Comparison of ENCODE assay signal across 14 cellular contexts in the genomic region with DNA sequence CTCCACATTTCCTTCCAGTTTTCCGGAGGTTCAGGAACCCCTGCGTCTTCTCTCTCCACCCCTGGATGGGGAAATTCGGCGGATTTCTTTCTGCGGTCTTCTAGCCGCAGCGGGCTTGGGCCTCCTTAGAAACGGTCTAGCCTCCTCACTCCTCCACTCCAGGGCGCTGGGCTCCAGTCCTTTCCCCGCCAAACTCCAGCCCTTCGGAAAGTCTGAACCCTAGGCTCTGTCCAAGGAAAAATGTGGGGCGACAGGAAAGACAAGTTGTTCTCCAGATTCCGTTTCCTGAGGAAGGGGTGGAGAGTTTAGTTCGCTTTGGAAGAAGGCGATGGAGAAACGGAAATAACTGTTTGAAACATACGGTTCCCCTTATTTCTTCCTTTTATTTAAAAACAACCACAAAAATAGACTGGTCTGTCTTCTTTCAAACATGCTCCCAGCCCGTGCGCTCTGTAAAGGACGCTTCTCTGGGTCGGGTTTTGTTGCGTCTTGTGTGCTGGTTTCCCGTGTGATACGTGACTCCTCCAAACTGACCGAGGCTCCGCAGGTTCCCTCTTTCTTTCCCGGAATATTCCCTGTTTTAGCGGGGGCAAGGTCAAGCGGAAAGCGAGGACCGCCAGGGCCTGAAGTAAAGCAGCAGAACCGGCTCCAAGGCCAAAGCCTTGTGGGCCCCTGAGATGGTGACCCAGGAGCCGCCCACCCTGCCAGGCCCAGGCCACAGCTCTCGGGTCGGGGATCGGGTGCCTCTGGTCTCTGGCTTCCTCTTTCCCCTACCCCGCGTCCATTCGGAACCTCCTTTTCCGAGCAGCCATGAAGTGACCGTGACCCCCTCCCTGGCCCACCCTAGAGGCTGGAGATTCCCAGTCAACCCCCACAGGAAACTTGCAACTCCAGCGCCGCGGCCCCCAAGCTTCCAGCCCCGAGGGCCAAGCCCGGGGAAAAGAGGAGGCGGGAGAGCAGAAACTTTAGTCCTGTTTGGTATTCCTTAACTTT. TPM values are rescaled to one million over a fixed set of nuclear protein-coding genes. Genes with fewer than 3 reads are reported as not detected.
DNase-seq lines count a peak whose midpoint lies in the region; ATAC-seq, FAIRE-seq and TF ChIP-seq lines count a peak whose summit lies in the region.
"Had no signal": no experiment of that assay in that cellular context is flagged by ENCODE, and none has a peak within 500 bp of the region (broad histone marks: within the 10 kb centered on the region; RNA-seq: fewer than 3 reads in every experiment).

No MANE protein-coding gene starts in this region.

- no peaks in the 10 kb centered on the region for H3K79me2 ChIP-seq in K562 (ENCODE audit: control insufficient read depth, insufficient read depth, low read length)

- peaks cover 29% of the 10 kb centered on the region for H3K4me1 Mint-ChIP-seq in CD14-positive monocyte
- peaks cover 78% of the 10 kb centered on the region for H3K4me1 Mint-ChIP-seq in nephron progenitor cell

- TF ChIP-seq CTCF in CD14-positive monocyte (IDR thresholded peaks at IDR 0.05), result no peak
- TF ChIP-seq CTCF in K562 (IDR thresholded peaks at IDR 0.05 in 2 of 3, conservative IDR thresholded peaks at IDR 0.05 in 1 of 3; ENCODE audit: insufficient read depth in 2 of 3, low read depth in 1 of 3, low read length in 3 of 3), result no peak
- TF ChIP-seq CTCF in nephron progenitor cell (IDR thresholded peaks at IDR 0.05), result no peak
- TF ChIP-seq CTCF in right atrium auricular region (IDR thresholded peaks at IDR 0.05), result no peak

- peaks cover 98 to 100% (median 100%) of the 10 kb centered on the region in 3 donors for H3K27me3 Mint-ChIP-seq in CD14-positive monocyte (ENCODE audit: low read depth in 3 of 3)
- H3K27me3 Mint-ChIP-seq in nephron progenitor cell (ENCODE audit: low read depth, poor library complexity), result peaks cover 61% of the 10 kb centered on the region

- in situ Hi-C loops in K562 (cut with MboI), result loop anchor here (10.0 kb wide), 1 partner anchor 381 kb away; the partner anchor contains the start of gene GPR84

- no peaks in the 10 kb centered on the region for H3K36me3 ChIP-seq in K562 (ENCODE audit: control insufficient read depth, insufficient read depth, low read length)
- no peaks in the 10 kb centered on the region for H3K36me3 ChIP-seq in right atrium auricular region
- H3K36me3 ChIP-seq: left lung had no signal

- TF ChIP-seq EP300 in K562 (IDR thresholded peaks at IDR 0.05; ENCODE audit: low read length), result no peak

- H3K27ac ChIP-seq in K562 (ENCODE audit: extremely low read depth, low read depth, low read length) (no peak overlapping the region), right atrium auricular region (no peak overlapping the region)
- H3K27ac ChIP-seq: coronary artery, left lung had no signal

- FAIRE-seq in K562 (lab: Jason Lieb, UNC), result no peak
- FAIRE-seq: D721Med, frontal cortex had no signal

- H3K4me2 ChIP-seq in K562 (ENCODE audit: insufficient read depth, low read length), result no peak overlapping the region

- peaks cover 18 to 39% of the 10 kb centered on the region in 2 experiments for H3K4me1 ChIP-seq in K562 (replicated peaks in 1 of 2; ENCODE audit: control insufficient read depth in 2 of 2, insufficient read depth in 2 of 2, low read length in 2 of 2)
- H3K4me1 ChIP-seq in right atrium auricular region, result peaks cover 0 to 25% of the 10 kb centered on the region in 2 donors

- ATAC-seq in K562 (no peak), GM19395 (IDR thresholded peaks at IDR 0.05; ENCODE audit: unreplicated experiment) (no peak), HG03097 (IDR thresholded peaks at IDR 0.05; ENCODE audit: low FRiP score, unreplicated experiment) (no peak)

- no peak overlapping the region for H3K4me3 ChIP-seq in K562
- H3K4me3 ChIP-seq in right atrium auricular region, result no peak overlapping the region
- H3K4me3 ChIP-seq: left lung had no signal

- TF ChIP-seq POLR2A in K562 (conservative IDR thresholded peaks at IDR 0.05), result no peak

- 55% methylated on average over 37 of the region's 47 CpGs for WGBS in K562 (ENCODE audit: insufficient coverage, low coverage, missing lambda C conversion rate)

- H4K20me1 ChIP-seq in K562 (replicated peaks; ENCODE audit: control insufficient read depth, insufficient read depth, low read length), result no peaks in the 10 kb centered on the region; the same call in 1 of the 2 replicates

- H3K36me3 Mint-ChIP-seq in CD14-positive monocyte (peaks cover 12 to 29% of the 10 kb centered on the region in 2 donors), nephron progenitor cell (ENCODE audit: low read depth) (peaks cover 26% of the 10 kb centered on the region)
- H3K36me3 Mint-ChIP-seq: activated naive CD8-positive, alpha-beta T cell had no signal

- POLR2A ChIA-PET in K562 (lab: Yijun Ruan, JAX), result interaction anchor here (1.0 to 1.2 kb wide), 2 partner anchors 17 to 212 kb away, joined by 3 to 4 read pairs; no protein-coding TSS in a partner anchor

- no peak overlapping the region; a peak in 1 of 4 replicates for H3K9ac ChIP-seq in K562 (ENCODE audit: insufficient read depth in 1 of 2, low read depth in 2 of 2, low read length in 2 of 2)

- intact Hi-C loops in CD14-positive monocyte (cut with micrococcal nuclease) (loop anchor here in 1 of 2 donors (10.0 kb wide), 1 partner anchor 289 kb away; no protein-coding TSS in a partner anchor), K562 (cut with micrococcal nuclease) (loop anchor here (1.0 to 10.0 kb wide), 3 partner anchors 21 to 381 kb away; partner anchors contain the start of gene GPR84)

- H3K27me3 ChIP-seq in K562 (ENCODE audit: control insufficient read depth in 2 of 2, insufficient read depth in 2 of 2, low read length in 2 of 2) (peaks cover 24 to 27% of the 10 kb centered on the region in 2 experiments), right atrium auricular region (peaks cover 72 to 74% of the 10 kb centered on the region in 2 donors)

- H3K9me3 Mint-ChIP-seq in CD14-positive monocyte (peaks cover 17 to 80% (median 62%) of the 10 kb centered on the region in 7 donors), nephron progenitor cell (no peaks in the 10 kb centered on the region)

- no peak for TF ChIP-seq RAD21 in K562 (CRISPR knock-in tag; conservative IDR thresholded peaks at IDR 0.05 in 1 of 2, IDR thresholded peaks at IDR 0.05 in 1 of 2)

- no peak overlapping the region for H3K27ac Mint-ChIP-seq in CD14-positive monocyte
- peak overlapping the region; percentile 95 for H3K27ac Mint-ChIP-seq in nephron progenitor cell
- H3K27ac Mint-ChIP-seq: activated naive CD8-positive, alpha-beta T cell had no signal

- DNase-seq in CD14-positive monocyte (ENCODE audit: low spot score) (no peak), HS-5 (ENCODE audit: low read depth) (peak; percentile 78), K562 (ENCODE audit: extremely low read depth in 1 of 4, low spot score in 3 of 4) (no peak), nephron progenitor cell (no peak), right atrium auricular region (ENCODE audit: low spot score) (no peak)
- no peak for DNase-seq in activated CD4-positive, CD25-positive, alpha-beta regulatory T cell (lab: John Stamatoyannopoulos, UW)

- no peaks in the 10 kb centered on the region for H3K9me1 ChIP-seq in K562 (ENCODE audit: control insufficient read depth, insufficient read depth, low read length)

- CTCF ChIA-PET in K562 (lab: Yijun Ruan, JAX; ENCODE audit: low intra/inter-chr PET ratio), result interaction anchor here (1.1 to 3.9 kb wide), 8 partner anchors 20 to 396 kb away, joined by 3 to 26 read pairs (median 8); no protein-coding TSS in a partner anchor

- BruUV-seq in K562 (replicated peaks; lab: Mats Ljungman, UMichigan), result no TSS peak

- no peak overlapping the region for H2AFZ ChIP-seq in K562 (ENCODE audit: low read depth, low read length)

- H3K9me3 ChIP-seq in K562 (replicated peaks; ENCODE audit: control insufficient read depth, insufficient read depth, low read depth, low read length) (no peaks in the 10 kb centered on the region), right atrium auricular region (no peaks in the 10 kb centered on the region)
- H3K9me3 ChIP-seq: left lung had no signal

- H3K4me3 Mint-ChIP-seq in CD14-positive monocyte, result peak overlapping the region; percentile 62 to 89
- H3K4me3 Mint-ChIP-seq in nephron progenitor cell, result peak overlapping the region; percentile 98

RNA-seq across cellular contexts. Expression of gene HOXC10, which starts 1.1 kb away (rescaled TPM):
- polyA plus RNA-seq in CD14-positive monocyte (not detected), K562 (2011; rRNA removed) (0.08 and 0.13 TPM in 2 replicates), K562 (2014; fragmentation: Illumina TruSeq; extraction: Trizol) (0.37 and 0.77 TPM in 2 replicates), K562 (2014; fragmentation: Nextera tagmentation; extraction: Ambion mirVana) (under 1 TPM; 0.25 to 0.42 TPM), K562 (2014; rRNA removed) (0.63 and 0.73 TPM in 2 replicates)
- 0.25 TPM in 1 of 2 replicates, not detected in the other for total RNA-seq in K562 (2011; cell fraction: chromatin; rRNA removed; ENCODE audit: low replicate concordance)
- total RNA-seq in K562 (2011; cell fraction: nucleolus; rRNA removed), result 0.53 TPM in 1 of 2 replicates, not detected in the other
- 0.46 TPM in 1 of 2 replicates, not detected in the other for total RNA-seq in K562 (2011; cell fraction: nucleoplasm; rRNA removed)
- total RNA-seq in K562 (2014; rRNA removed) (0.08 and 0.14 TPM in 2 replicates), K562 (2014; rRNA removed; fragmentation: Illumina TruSeq; extraction: Trizol) (not detected in 2 replicates), K562 (2015; rRNA removed; fragmentation: Illumina TruSeq; extraction: Trizol) (0.23 TPM in 1 of 2 replicates, not detected in the other), K562 (2021) (0.35 and 0.69 TPM in 2 replicates), right atrium auricular region (not detected)
- polyA plus RNA-seq in K562 (2011; cell fraction: cytosol; rRNA removed), result 0.15 and 0.33 TPM in 2 replicates
- polyA plus RNA-seq in K562 (2011; cell fraction: nucleus; rRNA removed), result 0.21 TPM in 1 of 2 replicates, not detected in the other
- polyA plus RNA-seq in K562 (2012), result 0.64 and 0.75 TPM in 2 replicates
- 0.24 TPM in 1 of 2 replicates, not detected in the other for polyA minus RNA-seq in K562 (2011; rRNA and poly(A)+ RNA removed)
- 0.64 and 1.6 TPM in 2 replicates for polyA minus RNA-seq in K562 (2011; cell fraction: cytosol; rRNA and poly(A)+ RNA removed)
- polyA minus RNA-seq in K562 (2011; cell fraction: nucleus; rRNA and poly(A)+ RNA removed), result 0.67 TPM in 2 replicates
- total RNA-seq: frontal cortex, left lung, osteocyte had no signal

RNA-seq across cellular contexts. Expression of gene HOTAIR, which starts 9.1 kb away (rescaled TPM):
- polyA plus RNA-seq in CD14-positive monocyte (not detected), K562 (2011; rRNA removed) (0.03 and 0.04 TPM in 2 replicates), K562 (2014; fragmentation: Illumina TruSeq; extraction: Trizol) (not detected in 2 replicates), K562 (2014; fragmentation: Nextera tagmentation; extraction: Ambion mirVana) (not detected), K562 (2014; rRNA removed) (0.15 TPM in 1 of 2 replicates, not detected in the other)
- total RNA-seq in K562 (2011; cell fraction: chromatin; rRNA removed; ENCODE audit: low replicate concordance), result not detected in 2 replicates
- not detected in 2 replicates for total RNA-seq in K562 (2011; cell fraction: nucleolus; rRNA removed)
- total RNA-seq in K562 (2011; cell fraction: nucleoplasm; rRNA removed), result not detected in 2 replicates
- total RNA-seq in K562 (2014; rRNA removed) (not detected in 2 replicates), K562 (2014; rRNA removed; fragmentation: Illumina TruSeq; extraction: Trizol) (not detected in 2 replicates), K562 (2015; rRNA removed; fragmentation: Illumina TruSeq; extraction: Trizol) (not detected in 2 replicates), K562 (2021) (not detected in 2 replicates), right atrium auricular region (not detected)
- 0.03 TPM in 1 of 2 replicates, not detected in the other for polyA plus RNA-seq in K562 (2011; cell fraction: cytosol; rRNA removed)
- 0.13 TPM in 2 replicates for polyA plus RNA-seq in K562 (2011; cell fraction: nucleus; rRNA removed)
- polyA plus RNA-seq in K562 (2012), result not detected in 2 replicates
- polyA minus RNA-seq in K562 (2011; rRNA and poly(A)+ RNA removed), result not detected in 2 replicates
- not detected in 2 replicates for polyA minus RNA-seq in K562 (2011; cell fraction: cytosol; rRNA and poly(A)+ RNA removed)
- polyA minus RNA-seq in K562 (2011; cell fraction: nucleus; rRNA and poly(A)+ RNA removed), result not detected in 2 replicates
- total RNA-seq: frontal cortex, left lung, osteocyte had no signal

RNA-seq across cellular contexts. Expression of gene HOXC11, which starts 10.9 kb away (rescaled TPM):
- not detected for polyA plus RNA-seq in CD14-positive monocyte
- not detected in 2 replicates for total RNA-seq in K562 (2011; cell fraction: chromatin; rRNA removed; ENCODE audit: low replicate concordance)
- total RNA-seq in K562 (2011; cell fraction: nucleolus; rRNA removed), result not detected in 2 replicates
- total RNA-seq in K562 (2011; cell fraction: nucleoplasm; rRNA removed), result not detected in 2 replicates
- total RNA-seq in K562 (2014; rRNA removed), result not detected in 2 replicates
- not detected in 2 replicates for total RNA-seq in K562 (2014; rRNA removed; fragmentation: Illumina TruSeq; extraction: Trizol)
- not detected in 2 replicates for total RNA-seq in K562 (2015; rRNA removed; fragmentation: Illumina TruSeq; extraction: Trizol)
- total RNA-seq in K562 (2021), result not detected in 2 replicates
- polyA plus RNA-seq in K562 (2011; rRNA removed), result 0.04 TPM in 1 of 2 replicates, not detected in the other
- polyA plus RNA-seq in K562 (2011; cell fraction: cytosol; rRNA removed), result 0.13 TPM in 1 of 2 replicates, not detected in the other
- 0.17 and 0.25 TPM in 2 replicates for polyA plus RNA-seq in K562 (2011; cell fraction: nucleus; rRNA removed)
- 0.03 and 0.07 TPM in 2 replicates for polyA plus RNA-seq in K562 (2012)
- not detected in 2 replicates for polyA plus RNA-seq in K562 (2014; fragmentation: Illumina TruSeq; extraction: Trizol)
- not detected for polyA plus RNA-seq in K562 (2014; fragmentation: Nextera tagmentation; extraction: Ambion mirVana)
- not detected in 2 replicates for polyA plus RNA-seq in K562 (2014; rRNA removed)
- polyA minus RNA-seq in K562 (2011; rRNA and poly(A)+ RNA removed), result not detected in 2 replicates
- not detected in 2 replicates for polyA minus RNA-seq in K562 (2011; cell fraction: cytosol; rRNA and poly(A)+ RNA removed)
- 0.11 TPM in 1 of 2 replicates, not detected in the other for polyA minus RNA-seq in K562 (2011; cell fraction: nucleus; rRNA and poly(A)+ RNA removed)
- not detected for total RNA-seq in right atrium auricular region
- total RNA-seq: frontal cortex, left lung, osteocyte had no signal

RNA-seq across cellular contexts. Expression of gene HOXC9, which starts 16.1 kb away (rescaled TPM):
- polyA plus RNA-seq in CD14-positive monocyte, result not detected
- total RNA-seq in K562 (2011; cell fraction: chromatin; rRNA removed; ENCODE audit: low replicate concordance), result 7.4 and 10.3 TPM in 2 replicates
- 2.7 and 2.9 TPM in 2 replicates for total RNA-seq in K562 (2011; cell fraction: nucleolus; rRNA removed)
- 2.9 and 3.5 TPM in 2 replicates for total RNA-seq in K562 (2011; cell fraction: nucleoplasm; rRNA removed)
- total RNA-seq in K562 (2014; rRNA removed), result 10.5 and 13.9 TPM in 2 replicates
- total RNA-seq in K562 (2014; rRNA removed; fragmentation: Illumina TruSeq; extraction: Trizol), result 5.7 and 8.0 TPM in 2 replicates
- 10.4 and 10.9 TPM in 2 replicates for total RNA-seq in K562 (2015; rRNA removed; fragmentation: Illumina TruSeq; extraction: Trizol)
- 9.3 and 9.9 TPM in 2 replicates for total RNA-seq in K562 (2021)
- polyA plus RNA-seq in K562 (2011; rRNA removed), result 1.1 and 1.7 TPM in 2 replicates
- polyA plus RNA-seq in K562 (2011; cell fraction: cytosol; rRNA removed), result 3.4 and 8.0 TPM in 2 replicates
- 6.2 and 13.4 TPM in 2 replicates for polyA plus RNA-seq in K562 (2011; cell fraction: nucleus; rRNA removed)
- polyA plus RNA-seq in K562 (2012), result 8.6 and 12.0 TPM in 2 replicates
- 8.8 and 9.9 TPM in 2 replicates for polyA plus RNA-seq in K562 (2014; fragmentation: Illumina TruSeq; extraction: Trizol)
- 1 to 10 TPM; 1.9 to 2.2 TPM for polyA plus RNA-seq in K562 (2014; fragmentation: Nextera tagmentation; extraction: Ambion mirVana)
- polyA plus RNA-seq in K562 (2014; rRNA removed), result 5.1 and 10.4 TPM in 2 replicates
- 0.57 and 1.2 TPM in 2 replicates for polyA minus RNA-seq in K562 (2011; rRNA and poly(A)+ RNA removed)
- polyA minus RNA-seq in K562 (2011; cell fraction: cytosol; rRNA and poly(A)+ RNA removed), result 1.7 and 2.6 TPM in 2 replicates
- 1.8 and 1.9 TPM in 2 replicates for polyA minus RNA-seq in K562 (2011; cell fraction: nucleus; rRNA and poly(A)+ RNA removed)
- total RNA-seq in right atrium auricular region, result not detected
- total RNA-seq: frontal cortex, osteocyte had no signal

RNA-seq across cellular contexts. Expression of gene HOXC8, which starts 24.9 kb away (rescaled TPM):
- polyA plus RNA-seq in CD14-positive monocyte (not detected), K562 (2011; rRNA removed) (0.57 TPM in 2 replicates), K562 (2014; fragmentation: Illumina TruSeq; extraction: Trizol) (1.3 and 1.4 TPM in 2 replicates), K562 (2014; fragmentation: Nextera tagmentation; extraction: Ambion mirVana) (under 1 TPM; 0.20 to 0.21 TPM), K562 (2014; rRNA removed) (0.94 and 1.1 TPM in 2 replicates)
- 6.6 and 8.3 TPM in 2 replicates for total RNA-seq in K562 (2011; cell fraction: chromatin; rRNA removed; ENCODE audit: low replicate concordance)
- 2.4 and 3.2 TPM in 2 replicates for total RNA-seq in K562 (2011; cell fraction: nucleolus; rRNA removed)
- 2.1 and 2.4 TPM in 2 replicates for total RNA-seq in K562 (2011; cell fraction: nucleoplasm; rRNA removed)
- total RNA-seq in K562 (2014; rRNA removed) (0.32 and 0.57 TPM in 2 replicates), K562 (2014; rRNA removed; fragmentation: Illumina TruSeq; extraction: Trizol) (0.62 and 0.80 TPM in 2 replicates), K562 (2015; rRNA removed; fragmentation: Illumina TruSeq; extraction: Trizol) (0.53 and 0.76 TPM in 2 replicates), K562 (2021) (0.72 and 0.95 TPM in 2 replicates), right atrium auricular region (not detected)
- polyA plus RNA-seq in K562 (2011; cell fraction: cytosol; rRNA removed), result 0.29 and 0.31 TPM in 2 replicates
- 1.9 and 3.0 TPM in 2 replicates for polyA plus RNA-seq in K562 (2011; cell fraction: nucleus; rRNA removed)
- polyA plus RNA-seq in K562 (2012), result 0.62 and 1.4 TPM in 2 replicates
- 0.11 and 0.42 TPM in 2 replicates for polyA minus RNA-seq in K562 (2011; rRNA and poly(A)+ RNA removed)
- not detected in 2 replicates for polyA minus RNA-seq in K562 (2011; cell fraction: cytosol; rRNA and poly(A)+ RNA removed)
- polyA minus RNA-seq in K562 (2011; cell fraction: nucleus; rRNA and poly(A)+ RNA removed), result 0.81 and 0.89 TPM in 2 replicates
- total RNA-seq: frontal cortex, osteocyte had no signal
